ENCODE assay signal across 1 cellular context in the genomic region with DNA sequence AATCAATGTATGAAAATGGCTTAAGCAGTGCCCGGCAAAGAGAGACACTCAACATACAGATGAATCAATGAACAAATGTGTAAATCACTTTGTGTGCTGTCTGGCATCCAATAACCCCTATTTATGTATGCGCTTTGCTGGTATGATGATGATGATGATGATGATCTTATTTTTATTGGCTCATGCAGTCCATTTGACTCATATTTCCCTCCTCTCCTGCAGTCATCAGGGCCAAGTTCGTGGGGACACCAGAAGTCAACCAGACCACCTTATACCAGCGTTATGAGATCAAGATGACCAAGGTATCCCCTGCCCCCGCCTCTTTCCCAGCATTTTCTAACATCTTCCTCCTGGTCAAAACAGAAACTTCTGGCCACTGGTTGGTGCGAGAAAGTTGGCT.
TF ChIP-seq lines count a peak whose summit lies in the region.

No MANE protein-coding gene starts in this region.

TF ChIP-seq in IMR-90, 13 proteins besides CTCF, POLR2A, EP300 and RAD21:
- TF ChIP-seq MXI1 (IDR thresholded peaks at IDR 0.05; ENCODE audit: borderline replicate concordance, low read depth, low read length) (no peak), SMC3 (IDR thresholded peaks at IDR 0.05; ENCODE audit: low read depth, low read length) (no peak), MAZ (IDR thresholded peaks at IDR 0.05; ENCODE audit: borderline replicate concordance, low read depth, low read length) (no peak), RCOR1 (IDR thresholded peaks at IDR 0.05; ENCODE audit: insufficient replicate concordance, low read length) (no peak), FOS (IDR thresholded peaks at IDR 0.05; ENCODE audit: low read depth, low read length) (no peak), MAFK (IDR thresholded peaks at IDR 0.05; ENCODE audit: low read depth, low read length) (no peak), CHD1 (IDR thresholded peaks at IDR 0.05; ENCODE audit: low read depth, low read length) (no peak), BHLHE40 (IDR thresholded peaks at IDR 0.05; ENCODE audit: low read depth, low read length) (no peak), CEBPB (IDR thresholded peaks at IDR 0.05; ENCODE audit: low read depth, low read length) (no peak), RFX5 (IDR thresholded peaks at IDR 0.05; ENCODE audit: low read depth, low read length) (no peak), NFE2L2 (IDR thresholded peaks at IDR 0.05; ENCODE audit: low read depth, low read length) (no peak)
- TF ChIP-seq, protein P1, sequence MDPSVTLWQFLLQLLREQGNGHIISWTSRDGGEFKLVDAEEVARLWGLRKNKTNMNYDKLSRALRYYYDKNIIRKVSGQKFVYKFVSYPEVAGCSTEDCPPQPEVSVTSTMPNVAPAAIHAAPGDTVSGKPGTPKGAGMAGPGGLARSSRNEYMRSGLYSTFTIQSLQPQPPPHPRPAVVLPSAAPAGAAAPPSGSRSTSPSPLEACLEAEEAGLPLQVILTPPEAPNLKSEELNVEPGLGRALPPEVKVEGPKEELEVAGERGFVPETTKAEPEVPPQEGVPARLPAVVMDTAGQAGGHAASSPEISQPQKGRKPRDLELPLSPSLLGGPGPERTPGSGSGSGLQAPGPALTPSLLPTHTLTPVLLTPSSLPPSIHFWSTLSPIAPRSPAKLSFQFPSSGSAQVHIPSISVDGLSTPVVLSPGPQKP (IDR thresholded peaks at IDR 0.05; ENCODE audit: borderline replicate concordance, low read depth, low read length), result no peak
- TF ChIP-seq, protein P2, sequence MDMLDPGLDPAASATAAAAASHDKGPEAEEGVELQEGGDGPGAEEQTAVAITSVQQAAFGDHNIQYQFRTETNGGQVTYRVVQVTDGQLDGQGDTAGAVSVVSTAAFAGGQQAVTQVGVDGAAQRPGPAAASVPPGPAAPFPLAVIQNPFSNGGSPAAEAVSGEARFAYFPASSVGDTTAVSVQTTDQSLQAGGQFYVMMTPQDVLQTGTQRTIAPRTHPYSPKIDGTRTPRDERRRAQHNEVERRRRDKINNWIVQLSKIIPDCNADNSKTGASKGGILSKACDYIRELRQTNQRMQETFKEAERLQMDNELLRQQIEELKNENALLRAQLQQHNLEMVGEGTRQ (IDR thresholded peaks at IDR 0.05; ENCODE audit: low read depth, low read length), result no peak
